In genomic region chr4:163548481-163549243, GRCh38 we compare ENCODE assay signal across 8 cellular contexts. TPM values are rescaled to one million over a fixed set of nuclear protein-coding genes. Genes with fewer than 3 reads are reported as not detected.
DNase-seq lines count a peak whose midpoint lies in the region; ATAC-seq and TF ChIP-seq lines count a peak whose summit lies in the region.

No MANE protein-coding gene starts in this region.

- ATAC-seq in GM21367 (IDR thresholded peaks at IDR 0.05; ENCODE audit: unreplicated experiment): peak; percentile 40

- H3K4me3 Mint-ChIP-seq in mesothelial cell of epicardium: peak overlapping the region; percentile 20

- peak overlapping the region in 1 of 59 donors; percentile 29 for H3K4me3 ChIP-seq in dorsolateral prefrontal cortex

- no peaks in the 10 kb centered on the region for H3K9me3 Mint-ChIP-seq in mesothelial cell of epicardium

- TF ChIP-seq CTCF in dorsolateral prefrontal cortex (IDR thresholded peaks at IDR 0.05 in 54 of 56, conservative IDR thresholded peaks at IDR 0.05 in 2 of 56; ENCODE audit: low read depth in 1 of 56, partially characterized antibody in 56 of 56) (peak; percentile 60 to 90 (median 78)), mesothelial cell of epicardium (IDR thresholded peaks at IDR 0.05; ENCODE audit: unreplicated experiment) (peak; percentile 50)

- intact Hi-C loops in dorsolateral prefrontal cortex (cut with DNase I): loop anchor here in 1 of 2 donors (2.0 to 5.0 kb wide), 2 partner anchors 64 to 1051 kb away; no protein-coding TSS in a partner anchor

- no peak overlapping the region for H3K27ac Mint-ChIP-seq in mesothelial cell of epicardium

- DNase-seq in DMS153 (lab: John Stamatoyannopoulos, UW) (peak; percentile 14), Kasumi-1 (lab: John Stamatoyannopoulos, UW) (peak; percentile 85 to 86), SHP77 treated with DMSO at 0.1 percent for 48 hours (lab: John Stamatoyannopoulos, UW) (peak; percentile 56), dorsolateral prefrontal cortex (peak in 1 of 10 donors; percentile 16), mesothelial cell of epicardium (ENCODE audit: low spot score in 2 of 2, unreplicated experiment in 2 of 2) (no peak), NCI-H226 (no peak)
- no peak for DNase-seq in stimulated activated CD8-positive, alpha-beta memory T cell treated with anti-CD3 and anti-CD28 coated beads, Interleukin-4, amount 100 ng/mL, for 48 hours

- peak overlapping the region in 4 of 59 donors; percentile 2 to 30 (median 25) for H3K27ac ChIP-seq in dorsolateral prefrontal cortex

- no peaks in the 10 kb centered on the region for H3K27me3 ChIP-seq in dorsolateral prefrontal cortex

- no peaks in the 10 kb centered on the region for H3K36me3 Mint-ChIP-seq in mesothelial cell of epicardium

- peaks cover 3% of the 10 kb centered on the region for H3K27me3 Mint-ChIP-seq in mesothelial cell of epicardium (ENCODE audit: low read depth)

- peaks cover 7% of the 10 kb centered on the region for H3K4me1 Mint-ChIP-seq in mesothelial cell of epicardium

RNA-seq across cellular contexts. Expression of gene TMA16, which starts 54.2 kb away (rescaled TPM):
- total RNA-seq in dorsolateral prefrontal cortex (10 to 100 TPM in 97 of 120 experiments, 1 to 10 TPM in 23; 5.2 to 19.5 (median 12.7) TPM), mesothelial cell of epicardium (37.0 to 38.5 TPM (median 37.4 TPM) in 3 replicates)

Comparison
In these comparisons a context has a peak if more than half of its experiments do, and no peak if none do; other contexts are left out.
1. DNase-seq: peak in DMS153 (single experiment), Kasumi-1 (2 of 2) and SHP77 treated with DMSO at 0.1 percent for 48 hours (single experiment); none in mesothelial cell of epicardium (0 of 2), stimulated activated CD8-positive, alpha-beta memory T cell treated with anti-CD3 and anti-CD28 coated beads, Interleukin-4, amount 100 ng/mL, for 48 hours (single experiment) and NCI-H226 (single experiment).